ENCODE assay signal across 9 cellular contexts in genomic region chr9:5436441-5436840, GRCh38. TPM values are rescaled to one million over a fixed set of nuclear protein-coding genes. Genes with fewer than 3 reads are reported as not detected.
DNase-seq lines count a peak whose midpoint lies in the region; ATAC-seq and TF ChIP-seq lines count a peak whose summit lies in the region.
"Had no signal": no experiment of that assay in that cellular context is flagged by ENCODE, and none has a peak within 500 bp of the region (broad histone marks: within the 10 kb centered on the region; RNA-seq: fewer than 3 reads in every experiment).

No MANE protein-coding gene starts in this region.

- no peak for TF ChIP-seq POLR2A in esophagus squamous epithelium (IDR thresholded peaks at IDR 0.05)

- H3K27ac Mint-ChIP-seq in activated CD4-positive, alpha-beta T cell treated with anti-CD3 and anti-CD28 coated beads, Interleukin-2, amount 10 ng/mL, durations not matched to agents 7 days and 5 days, result peak overlapping the region; percentile 63
- H3K27ac Mint-ChIP-seq in T-helper 17 cell, result peak overlapping the region; percentile 97

- H3K9me3 ChIP-seq in T-helper 17 cell (ENCODE audit: control insufficient read depth, low read length, poor library complexity, severe bottlenecking) (no peaks in the 10 kb centered on the region), esophagus squamous epithelium (no peaks in the 10 kb centered on the region)

- H3K4me3 Mint-ChIP-seq in activated CD4-positive, alpha-beta T cell treated with anti-CD3 and anti-CD28 coated beads, Interleukin-2, amount 10 ng/mL, durations not matched to agents 7 days and 5 days, result peak overlapping the region; percentile 87
- peak overlapping the region; percentile 41 for H3K4me3 Mint-ChIP-seq in T-helper 17 cell

- H3K4me1 Mint-ChIP-seq in activated CD4-positive, alpha-beta T cell treated with anti-CD3 and anti-CD28 coated beads, Interleukin-2, amount 10 ng/mL, durations not matched to agents 7 days and 5 days, result peaks cover 44% of the 10 kb centered on the region
- H3K4me1 Mint-ChIP-seq in T-helper 17 cell, result peaks cover 21% of the 10 kb centered on the region

- H3K27me3 Mint-ChIP-seq in activated CD4-positive, alpha-beta T cell treated with anti-CD3 and anti-CD28 coated beads, Interleukin-2, amount 10 ng/mL, durations not matched to agents 7 days and 5 days, result no peaks in the 10 kb centered on the region
- H3K27me3 Mint-ChIP-seq in T-helper 17 cell, result no peaks in the 10 kb centered on the region

- CTCF ChIA-PET in activated CD4-positive, alpha-beta T cell treated with anti-CD3 and anti-CD28 coated beads, Interleukin-2, amount 10 ng/mL, durations not matched to agents 7 days and 5 days (lab: Charles Lee), result interaction anchor here (0.8 to 4.5 kb wide), 4 partner anchors 13 to 164 kb away, joined by 3 to 25 read pairs (median 6); partner anchors contain the start of gene CD274

- WGBS in esophagus squamous epithelium, 2 donors, result 51 to 83% methylated on average over 2 of the region's 2 CpGs

- peaks cover 7 to 26% (median 15%) of the 10 kb centered on the region in 3 donors for H3K4me1 ChIP-seq in esophagus squamous epithelium

- H3K27ac ChIP-seq in esophagus squamous epithelium, result peak overlapping the region; percentile 95 to 97 (median 96)
- H3K27ac ChIP-seq in skin epidermis, result peak overlapping the region in 11 of 21 experiments; percentile 94 to 100 (median 98)

- H3K9me3 Mint-ChIP-seq in activated CD4-positive, alpha-beta T cell treated with anti-CD3 and anti-CD28 coated beads, Interleukin-2, amount 10 ng/mL, durations not matched to agents 7 days and 5 days, result peaks cover 2% of the 10 kb centered on the region

- no peak for ATAC-seq in T-helper 17 cell
- no peak for ATAC-seq in HG02840 (IDR thresholded peaks at IDR 0.05; ENCODE audit: low FRiP score, unreplicated experiment)

- intact Hi-C loops in esophagus squamous epithelium (cut with DNase I), result loop anchor here (10.0 kb wide), 2 partner anchors 442 to 692 kb away; partner anchors contain the start of gene AK3

- POLR2A ChIA-PET in activated CD4-positive, alpha-beta T cell treated with anti-CD3 and anti-CD28 coated beads, Interleukin-2, amount 10 ng/mL, durations not matched to agents 7 days and 5 days (lab: Charles Lee), result no interaction called here

- TF ChIP-seq CTCF in esophagus squamous epithelium (IDR thresholded peaks at IDR 0.05), result no peak

- no peak for DNase-seq in activated CD4-positive, alpha-beta T cell treated with anti-CD3 and anti-CD28 coated beads, Interleukin-2, amount 10 ng/mL, durations not matched to agents 7 days and 5 days
- no peak for DNase-seq in activated CD4-positive, alpha-beta T cell treated with anti-CD3 and anti-CD28 coated beads, Interleukin-2, amount 50 U/mL, for 48 hours
- DNase-seq in T-helper 17 cell, result no peak
- DNase-seq in esophagus squamous epithelium (lab: John Stamatoyannopoulos, UW), result no peak
- no peak for DNase-seq in COLO829 (ENCODE audit: low spot score)
- DNase-seq in NCI-H2227 treated with DMSO at 0.1 percent for 48 hours (lab: John Stamatoyannopoulos, UW), result no peak
- DNase-seq: NCI-H1417 treated with DMSO at 0.1 percent for 48 hours had no signal

- peak overlapping the region in 1 of 4 donors; percentile 87 for H3K4me3 ChIP-seq in esophagus squamous epithelium
- peak overlapping the region in 2 of 7 experiments; percentile 46 to 63 for H3K4me3 ChIP-seq in skin epidermis

- peaks cover 35% of the 10 kb centered on the region for H3K36me3 Mint-ChIP-seq in activated CD4-positive, alpha-beta T cell treated with anti-CD3 and anti-CD28 coated beads, Interleukin-2, amount 10 ng/mL, durations not matched to agents 7 days and 5 days (ENCODE audit: low read depth)
- peaks cover 7% of the 10 kb centered on the region for H3K36me3 Mint-ChIP-seq in T-helper 17 cell (ENCODE audit: low read depth)

- H3K36me3 ChIP-seq in esophagus squamous epithelium, result peaks cover 0 to 18% (median 0%) of the 10 kb centered on the region in 3 donors

- no peaks in the 10 kb centered on the region for H3K27me3 ChIP-seq in esophagus squamous epithelium

RNA-seq across cellular contexts. Expression of gene PLGRKT, which starts 1.3 kb away (rescaled TPM):
- 10 to 100 TPM; 35.0 to 35.7 TPM for total RNA-seq in activated CD4-positive, alpha-beta T cell treated with anti-CD3 and anti-CD28 coated beads, Interleukin-2, amount 10 ng/mL, durations not matched to agents 7 days and 5 days
- total RNA-seq in T-helper 17 cell (10 to 100 TPM; 17.4 to 23.5 TPM), esophagus squamous epithelium (10 to 100 TPM; 13.4 to 25.6 (median 20.0) TPM)

RNA-seq across cellular contexts. Expression of gene CD274, which starts 13.9 kb away (rescaled TPM):
- total RNA-seq in activated CD4-positive, alpha-beta T cell treated with anti-CD3 and anti-CD28 coated beads, Interleukin-2, amount 10 ng/mL, durations not matched to agents 7 days and 5 days, result 10 to 100 TPM; 10.5 to 10.7 TPM
- total RNA-seq in T-helper 17 cell, result 1 to 10 TPM; 4.7 to 6.7 TPM
- 1 to 10 TPM; 1.3 to 3.5 (median 2.2) TPM for total RNA-seq in esophagus squamous epithelium
